In genomic region chr16:76162046-76162445, GRCh38 we compare ENCODE assay signal across 13 cellular contexts.
DNase-seq lines count a peak whose midpoint lies in the region; TF ChIP-seq lines count a peak whose summit lies in the region.
"Had no signal": no experiment of that assay in that cellular context is flagged by ENCODE, and none has a peak within 500 bp of the region (broad histone marks: within the 10 kb centered on the region; RNA-seq: fewer than 3 reads in every experiment).

No MANE protein-coding gene starts in this region.

- no peaks in the 10 kb centered on the region for H3K9me3 ChIP-seq in WERI-Rb-1 (ENCODE audit: severe bottlenecking)
- H3K9me3 ChIP-seq: Caco-2, HAP-1 had no signal

- H3K36me3 ChIP-seq in WERI-Rb-1 = no peaks in the 10 kb centered on the region
- H3K36me3 ChIP-seq: HAP-1 had no signal

- no peaks in the 10 kb centered on the region for H3K27me3 ChIP-seq in WERI-Rb-1 (ENCODE audit: insufficient read depth, low read depth, severe bottlenecking)

- no peak for DNase-seq in caudate nucleus (lab: John Stamatoyannopoulos, UW)
- DNase-seq in globus pallidus (ENCODE audit: low spot score) = peak; percentile 70
- peak; percentile 18 for DNase-seq in midbrain (lab: John Stamatoyannopoulos, UW)
- DNase-seq in superior temporal gyrus (ENCODE audit: extremely low spot score) = peak; percentile 84
- DNase-seq in NCI-H2196 (lab: John Stamatoyannopoulos, UW; ENCODE audit: unreplicated experiment) = no peak
- no peak for DNase-seq in stimulated activated naive CD4-positive, alpha-beta T cell treated with Interleukin-2 at 50 U/mL for 16 hours (lab: John Stamatoyannopoulos, UW)
- DNase-seq in hepatic stellate cell (ENCODE audit: low spot score) = no peak
- DNase-seq in WERI-Rb-1 = no peak
- DNase-seq: ACHN; Caco-2; CD4-positive, alpha-beta T cell had no signal

- TF ChIP-seq CTCF in WERI-Rb-1 (IDR thresholded peaks at IDR 0.05; ENCODE audit: low read depth, low read length) = no peak

- H3K27ac ChIP-seq in caudate nucleus (ENCODE audit: low read depth, low read length) (peak overlapping the region; percentile 67), WERI-Rb-1 (no peak overlapping the region)
- H3K27ac ChIP-seq: C4-2B had no signal

- H3K4me3 ChIP-seq in WERI-Rb-1 (ENCODE audit: low read depth, low read length) = no peak overlapping the region
- H3K4me3 ChIP-seq: HAP-1 had no signal

Comparison
In these comparisons a context has a peak if more than half of its experiments do, and no peak if none do; other contexts are left out.
1. DNase-seq: peak in globus pallidus (single experiment), midbrain (single experiment) and superior temporal gyrus (single experiment); none in caudate nucleus (0 of 61), NCI-H2196 (single experiment), stimulated activated naive CD4-positive, alpha-beta T cell treated with Interleukin-2 at 50 U/mL for 16 hours (single experiment), hepatic stellate cell (single experiment) and WERI-Rb-1 (single experiment).